In the genomic region with DNA sequence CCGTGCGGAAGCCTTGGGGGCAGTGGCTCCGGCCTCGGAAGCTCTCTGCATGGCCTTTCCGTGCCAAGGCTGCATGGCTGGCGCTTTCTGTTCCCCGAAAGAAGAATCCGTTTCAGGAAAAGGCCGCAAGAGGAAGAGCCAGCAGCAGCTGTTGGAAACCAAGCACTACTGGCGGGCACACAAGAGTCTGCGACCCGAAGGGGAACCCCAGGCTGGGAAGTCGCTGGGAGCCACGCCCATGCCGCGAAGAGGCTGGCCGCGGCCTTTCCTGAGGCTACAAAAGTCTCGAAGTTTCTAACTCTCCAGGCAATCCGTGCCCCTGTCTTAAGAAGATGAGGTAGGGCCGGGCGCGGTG, we compare ENCODE assay signal across 7 cellular contexts. TPM values are rescaled to one million over a fixed set of nuclear protein-coding genes. Genes with fewer than 3 reads are reported as not detected.
A peak's percentile ranks its signal among the peaks of the same experiment; 100 is the strongest.
DNase-seq lines count a peak whose midpoint lies in the region; ATAC-seq and TF ChIP-seq lines count a peak whose summit lies in the region.

TSS of gene CGAS (minus strand) at position 191 of the 355 bp plus-strand sequence. CDS start at position 75, 116 bp downstream.

- H3K4me1 ChIP-seq in Peyer's patch = peaks cover 0 to 10% (median 0%) of the 10 kb centered on the region in 4 donors
- peaks cover 2% of the 10 kb centered on the region for H3K4me1 ChIP-seq in ovary (ENCODE audit: insufficient read depth)
- peaks cover 0 to 23% (median 3%) of the 10 kb centered on the region in 4 donors for H3K4me1 ChIP-seq in tibial nerve

- ATAC-seq in GM18520 (IDR thresholded peaks at IDR 0.05; ENCODE audit: unreplicated experiment) (peak; percentile 79), HG02981 (IDR thresholded peaks at IDR 0.05; ENCODE audit: unreplicated experiment) (peak; percentile 66)

- H3K27me3 ChIP-seq in Peyer's patch = no peaks in the 10 kb centered on the region
- no peaks in the 10 kb centered on the region for H3K27me3 ChIP-seq in ovary
- H3K27me3 ChIP-seq in tibial nerve = no peaks in the 10 kb centered on the region

- no peak for TF ChIP-seq EP300 in ovary (IDR thresholded peaks at IDR 0.05)
- TF ChIP-seq EP300 in tibial nerve (IDR thresholded peaks at IDR 0.05) = peak; percentile 17 to 83

- H3K9me3 ChIP-seq in Peyer's patch (no peaks in the 10 kb centered on the region), ovary (no peaks in the 10 kb centered on the region), tibial nerve (no peaks in the 10 kb centered on the region)

- WGBS in ovary, 3 donors = 13 to 21% (median 18%) methylated on average over 13 to 23 of the region's 23 CpGs
- 8 to 10% methylated on average over 13 to 23 of the region's 23 CpGs for WGBS in tibial nerve, 2 donors

- no peaks in the 10 kb centered on the region for H3K36me3 ChIP-seq in Peyer's patch
- H3K36me3 ChIP-seq in ovary = no peaks in the 10 kb centered on the region
- peaks cover 0 to 13% (median 0%) of the 10 kb centered on the region in 3 donors for H3K36me3 ChIP-seq in tibial nerve

- H3K27ac ChIP-seq in Peyer's patch (peak within 1 kb of the TSS; percentile 76 to 87 (median 82)), ovary (peak within 1 kb of the TSS in 1 of 2 donors; percentile 64), tibial nerve (peak within 1 kb of the TSS; percentile 40 to 92 (median 88))

- intact Hi-C loops in ovary (cut with DNase I) = no loop called here

- peak in 2 of 3 donors; percentile 75 to 89 for DNase-seq in Peyer's patch
- peak; percentile 54 for DNase-seq in activated gamma-delta T cell treated with anti-CD3 and anti-CD28 coated beads, Interleukin-2, amount 50 U/mL, for 16 hours (ENCODE audit: low read depth)
- peak; percentile 67 for DNase-seq in germinal center (ENCODE audit: low spot score)
- peak in 4 of 5 donors; percentile 30 to 61 (median 58) for DNase-seq in ovary
- peak; percentile 51 to 59 for DNase-seq in tibial nerve (ENCODE audit: low spot score in 2 of 2)

- peak within 1 kb of the TSS; percentile 62 to 81 (median 70) for H3K4me3 ChIP-seq in Peyer's patch
- H3K4me3 ChIP-seq in ovary = peak within 1 kb of the TSS; percentile 57
- H3K4me3 ChIP-seq in tibial nerve = peak within 1 kb of the TSS; percentile 55 to 85 (median 75)

- TF ChIP-seq CTCF in Peyer's patch (IDR thresholded peaks at IDR 0.05) (no peak), ovary (IDR thresholded peaks at IDR 0.05) (no peak), tibial nerve (IDR thresholded peaks at IDR 0.05) (no peak)

- TF ChIP-seq POLR2A in Peyer's patch (IDR thresholded peaks at IDR 0.05) = peak in 1 of 2 donors; percentile 29
- TF ChIP-seq POLR2A in ovary (IDR thresholded peaks at IDR 0.05) = no peak
- TF ChIP-seq POLR2A in tibial nerve (IDR thresholded peaks at IDR 0.05) = peak in 1 of 2 donors; percentile 61

RNA-seq across cellular contexts. Expression of gene CGAS, which starts in this region (rescaled TPM):
- 1 to 10 TPM; 3.4 to 8.3 (median 4.3) TPM for total RNA-seq in Peyer's patch
- 1 to 10 TPM; 1.2 to 4.4 (median 2.8) TPM for total RNA-seq in ovary
- 1 to 10 TPM; 2.3 to 3.5 TPM for polyA plus RNA-seq in ovary
- total RNA-seq in tibial nerve = 1 to 10 TPM; 5.9 to 9.8 (median 7.1) TPM
